Comparison of ENCODE assay signal across 8 cellular contexts in the genomic region with DNA sequence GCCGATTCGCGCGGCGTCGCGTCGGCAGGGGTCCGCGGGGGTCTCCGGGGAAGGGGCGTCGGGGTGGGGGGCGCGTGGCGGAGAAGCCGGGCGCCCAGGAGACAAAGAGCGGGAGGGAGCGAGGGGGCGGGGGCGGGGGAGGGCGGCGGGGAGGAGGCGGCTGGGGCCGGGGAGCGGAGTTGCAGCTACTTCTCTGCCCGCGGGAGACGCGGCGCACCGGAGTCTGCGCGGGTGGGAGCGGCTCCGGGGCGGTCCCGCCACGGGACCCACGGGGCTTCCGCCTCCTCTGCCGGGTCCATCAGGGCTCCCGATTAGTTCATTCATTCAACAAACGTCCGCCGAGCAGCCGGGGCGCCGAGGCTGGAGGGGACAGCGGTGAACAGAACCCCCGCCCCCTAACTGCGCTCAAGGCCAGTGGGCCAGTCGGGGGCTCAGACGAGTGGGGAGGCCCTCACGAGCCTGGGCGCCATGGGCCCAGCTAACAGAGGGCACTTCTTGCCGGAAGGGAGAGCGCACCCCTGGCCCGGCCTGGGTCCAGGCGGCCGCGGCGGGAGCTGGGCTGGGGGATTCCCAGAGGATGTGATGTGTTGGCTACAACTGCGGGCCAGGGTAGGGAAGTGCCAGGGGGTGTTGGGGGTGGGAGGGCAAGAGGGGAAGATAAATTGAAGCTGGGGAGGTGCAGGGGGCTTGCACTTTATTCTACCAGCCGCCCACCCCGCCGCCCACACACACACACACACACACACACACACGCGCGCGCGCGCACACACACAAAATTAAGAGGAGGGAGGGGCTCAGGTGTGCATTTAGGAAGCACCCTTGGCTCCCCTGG. TPM values are rescaled to one million over a fixed set of nuclear protein-coding genes. Genes with fewer than 3 reads are reported as not detected.
DNase-seq lines count a peak whose midpoint lies in the region; ATAC-seq and TF ChIP-seq lines count a peak whose summit lies in the region.

A gene (minus strand): TSS at position 215 of the 832 bp plus-strand sequence. CDS start 5,201 bp downstream, outside the sequence.

- peaks cover 22% of the 10 kb centered on the region for H3K4me1 Mint-ChIP-seq in activated CD8-positive, alpha-beta T cell treated with anti-CD3 and anti-CD28 coated beads for 36 hours (ENCODE audit: low read depth)

- DNase-seq in AG08396 (ENCODE audit: low spot score) (peak; percentile 87), GM23248 (peak; percentile 67), fibroblast of pulmonary artery (ENCODE audit: low read depth) (no peak), occipital lobe (lab: John Stamatoyannopoulos, UW) (no peak), NCI-H187 treated with DMSO at 0.1 percent for 48 hours (lab: John Stamatoyannopoulos, UW) (no peak), Karpas-422 (no peak)
- peak; percentile 38 for DNase-seq in activated CD8-positive, alpha-beta T cell treated with anti-CD3 and anti-CD28 coated beads for 36 hours

- no peaks in the 10 kb centered on the region for H3K9me3 ChIP-seq in GM23248 (ENCODE audit: low read depth)
- no peaks in the 10 kb centered on the region for H3K9me3 ChIP-seq in Karpas-422 (ENCODE audit: low read length)

- H3K9ac ChIP-seq in GM23248 (peak within 1 kb of the TSS; percentile 53), Karpas-422 (ENCODE audit: low read length) (no peak within 1 kb of the TSS)

- ATAC-seq in activated CD8-positive, alpha-beta T cell treated with anti-CD3 and anti-CD28 coated beads for 36 hours: peak; percentile 53
- ATAC-seq in GM18517 (IDR thresholded peaks at IDR 0.05; ENCODE audit: unreplicated experiment): no peak

- peak within 1 kb of the TSS; percentile 62 for H3K27ac Mint-ChIP-seq in activated CD8-positive, alpha-beta T cell treated with anti-CD3 and anti-CD28 coated beads for 36 hours

- H3K36me3 ChIP-seq in GM23248 (ENCODE audit: low read depth) (no peaks in the 10 kb centered on the region), Karpas-422 (ENCODE audit: insufficient read depth, low read length) (no peaks in the 10 kb centered on the region; the same call in 1 of the 2 replicates)

- intact Hi-C loops in activated CD8-positive, alpha-beta T cell treated with anti-CD3 and anti-CD28 coated beads for 36 hours (cut with micrococcal nuclease): no loop called here

- H3K9me2 ChIP-seq in GM23248 (ENCODE audit: insufficient read depth) (no peaks in the 10 kb centered on the region), Karpas-422 (replicated peaks; ENCODE audit: insufficient read depth, low read length) (no peaks in the 10 kb centered on the region)

- in situ Hi-C loops in GM23248 (cut with MboI): no loop called here

- peaks cover 30% of the 10 kb centered on the region; the same call in 1 of the 2 replicates for H3F3A ChIP-seq in GM23248 (ENCODE audit: insufficient read depth)

- H2AFZ ChIP-seq in GM23248 (peak within 1 kb of the TSS; percentile 69), Karpas-422 (ENCODE audit: low read length) (no peak within 1 kb of the TSS)

- CTCF ChIA-PET in activated CD8-positive, alpha-beta T cell treated with anti-CD3 and anti-CD28 coated beads for 36 hours (lab: Charles Lee): interaction anchor here (1.0 to 3.4 kb wide), 8 partner anchors 10 to 74 kb away, joined by 3 to 23 read pairs (median 8); a partner anchor contains a TSS

- no peaks in the 10 kb centered on the region for H3K9me3 Mint-ChIP-seq in activated CD8-positive, alpha-beta T cell treated with anti-CD3 and anti-CD28 coated beads for 36 hours

- 19 to 31% methylated on average over 28 to 74 of the region's 74 CpGs for WGBS in GM23248 (ENCODE audit: low coverage in 1 of 2, low lambda C conversion rate in 2 of 2, missing lambda C conversion rate in 2 of 2), 2 experiments

- H3K27me3 Mint-ChIP-seq in activated CD8-positive, alpha-beta T cell treated with anti-CD3 and anti-CD28 coated beads for 36 hours: peaks cover 23% of the 10 kb centered on the region

- no peak for TF ChIP-seq CTCF in activated CD8-positive, alpha-beta T cell treated with anti-CD3 and anti-CD28 coated beads for 36 hours (IDR thresholded peaks at IDR 0.05)
- no peak for TF ChIP-seq CTCF in fibroblast of pulmonary artery (IDR thresholded peaks at IDR 0.05; ENCODE audit: low read length, missing control alignments)

- H3K4me1 ChIP-seq in GM23248 (ENCODE audit: insufficient read depth) (peaks cover 22% of the 10 kb centered on the region), Karpas-422 (ENCODE audit: low read length) (no peaks in the 10 kb centered on the region)

- H3K4me2 ChIP-seq in GM23248 (ENCODE audit: unreplicated experiment): peak within 1 kb of the TSS; percentile 74
- H3K4me2 ChIP-seq in Karpas-422 (ENCODE audit: low read depth, low read length, poor library complexity, severe bottlenecking): no peak within 1 kb of the TSS

- H3K79me2 ChIP-seq in GM23248 (ENCODE audit: insufficient read depth): no peaks in the 10 kb centered on the region
- no peaks in the 10 kb centered on the region for H3K79me2 ChIP-seq in Karpas-422 (ENCODE audit: low read length)

- no peaks in the 10 kb centered on the region for H3K27me3 ChIP-seq in GM23248 (replicated peaks; ENCODE audit: insufficient read depth)
- no peaks in the 10 kb centered on the region for H3K27me3 ChIP-seq in Karpas-422 (ENCODE audit: low read length)

- H3K4me3 ChIP-seq in GM23248: peak within 1 kb of the TSS; percentile 71
- H3K4me3 ChIP-seq in fibroblast of pulmonary artery (replicated peaks; ENCODE audit: low read depth, low read length): peak within 1 kb of the TSS; percentile 57
- no peak within 1 kb of the TSS for H3K4me3 ChIP-seq in Karpas-422 (ENCODE audit: low read length)

- no peak within 1 kb of the TSS for H3K27ac ChIP-seq in GM23248
- no peak within 1 kb of the TSS for H3K27ac ChIP-seq in Karpas-422 (ENCODE audit: low read length)

- POLR2A ChIA-PET in activated CD8-positive, alpha-beta T cell treated with anti-CD3 and anti-CD28 coated beads for 36 hours (lab: Charles Lee): interaction anchor here (0.9 to 3.3 kb wide), 6 partner anchors 9 to 39 kb away, joined by 3 to 9 read pairs (median 5); no protein-coding TSS in a partner anchor

- peaks cover 4% of the 10 kb centered on the region for H3K36me3 Mint-ChIP-seq in activated CD8-positive, alpha-beta T cell treated with anti-CD3 and anti-CD28 coated beads for 36 hours (ENCODE audit: low read depth)

- no peaks in the 10 kb centered on the region for H4K20me1 ChIP-seq in GM23248 (ENCODE audit: insufficient read depth)
- H4K20me1 ChIP-seq in Karpas-422 (ENCODE audit: insufficient read depth, low read depth, low read length): peaks cover 7% of the 10 kb centered on the region; the same call in 1 of the 2 replicates

- H3K4me3 Mint-ChIP-seq in activated CD8-positive, alpha-beta T cell treated with anti-CD3 and anti-CD28 coated beads for 36 hours: peak within 1 kb of the TSS; percentile 58

RNA-seq across cellular contexts. Expression of the gene that starts here (rescaled TPM):
- 3.0 and 4.4 TPM in 2 replicates for total RNA-seq in GM23248 (2014; rRNA removed; shearing (Covaris generic))
- 1.3 TPM in 2 replicates for polyA plus RNA-seq in GM23248 (2016; fragmentation: Nextera tagmentation; extraction: Ambion mirVana)
- total RNA-seq in activated CD8-positive, alpha-beta T cell treated with anti-CD3 and anti-CD28 coated beads for 36 hours: 1 to 10 TPM in 1 of 2 experiments, under 1 TPM in 1; 0.47 to 1.3 TPM
- total RNA-seq in occipital lobe: 21.5 TPM
- total RNA-seq in Karpas-422 (2014; rRNA removed; shearing (Covaris generic); ENCODE audit: low replicate concordance): not detected in 2 replicates

Comparison
In these comparisons a context has a peak if more than half of its experiments do, and no peak if none do; other contexts are left out.
1. DNase-seq: peak in AG08396 (single experiment), GM23248 (single experiment) and activated CD8-positive, alpha-beta T cell treated with anti-CD3 and anti-CD28 coated beads for 36 hours (single experiment); none in fibroblast of pulmonary artery (single experiment), occipital lobe (single experiment), NCI-H187 treated with DMSO at 0.1 percent for 48 hours (single experiment) and Karpas-422 (single experiment).